ENCODE assay signal across 8 cellular contexts in the genomic region with DNA sequence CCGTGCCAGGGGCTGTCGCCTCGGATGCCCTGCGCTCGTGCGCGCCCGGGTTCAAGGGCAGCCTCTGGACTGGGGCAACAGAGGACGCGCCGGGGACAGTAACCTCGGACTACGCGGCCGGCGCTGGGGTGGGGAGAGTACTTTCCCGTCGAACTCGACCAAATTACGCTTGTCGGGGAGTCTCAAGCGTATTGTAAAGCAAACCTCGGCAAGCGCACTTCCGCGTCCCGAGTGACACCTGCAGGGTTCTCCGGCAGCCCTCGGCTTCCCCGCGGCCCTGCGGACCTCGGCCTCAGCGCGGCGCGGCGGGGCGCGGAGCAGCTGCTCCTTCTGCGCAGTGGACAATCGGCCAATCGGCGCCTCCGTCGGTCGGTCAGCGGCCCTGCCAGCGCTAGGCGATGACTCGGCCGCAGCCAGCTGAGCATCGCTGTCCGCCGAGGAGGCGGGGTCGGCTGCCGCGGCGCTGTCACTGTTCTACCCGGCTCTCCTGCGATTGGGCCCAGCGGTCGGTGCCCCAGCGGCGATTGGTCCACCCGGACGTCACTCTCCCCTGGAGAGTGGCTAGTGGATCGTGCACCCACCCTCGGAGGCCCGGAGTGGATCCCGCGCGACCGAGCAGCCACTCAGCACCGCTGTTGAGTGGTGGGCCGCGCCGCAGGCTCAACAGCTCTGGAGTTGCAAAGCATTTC. TPM values are rescaled to one million over a fixed set of nuclear protein-coding genes. Genes with fewer than 3 reads are reported as not detected.
DNase-seq lines count a peak whose midpoint lies in the region; ATAC-seq and TF ChIP-seq lines count a peak whose summit lies in the region.

A gene with protein sequence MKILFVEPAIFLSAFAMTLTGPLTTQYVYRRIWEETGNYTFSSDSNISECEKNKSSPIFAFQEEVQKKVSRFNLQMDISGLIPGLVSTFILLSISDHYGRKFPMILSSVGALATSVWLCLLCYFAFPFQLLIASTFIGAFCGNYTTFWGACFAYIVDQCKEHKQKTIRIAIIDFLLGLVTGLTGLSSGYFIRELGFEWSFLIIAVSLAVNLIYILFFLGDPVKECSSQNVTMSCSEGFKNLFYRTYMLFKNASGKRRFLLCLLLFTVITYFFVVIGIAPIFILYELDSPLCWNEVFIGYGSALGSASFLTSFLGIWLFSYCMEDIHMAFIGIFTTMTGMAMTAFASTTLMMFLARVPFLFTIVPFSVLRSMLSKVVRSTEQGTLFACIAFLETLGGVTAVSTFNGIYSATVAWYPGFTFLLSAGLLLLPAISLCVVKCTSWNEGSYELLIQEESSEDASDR (minus strand): TSS at position 433 of the 689 bp plus-strand sequence. CDS start 972 bp downstream, outside the sequence.

- H3K4me1 ChIP-seq in adrenal gland (replicated peaks in 1 of 2), result peaks cover 7 to 28% of the 10 kb centered on the region in 2 donors
- peaks cover 0 to 36% (median 29%) of the 10 kb centered on the region in 12 donors for H3K4me1 ChIP-seq in heart left ventricle
- H3K4me1 ChIP-seq in upper lobe of left lung, result peaks cover 20 to 30% (median 25%) of the 10 kb centered on the region in 4 donors

- no peak for TF ChIP-seq EP300 in upper lobe of left lung (IDR thresholded peaks at IDR 0.05)

- peak; percentile 98 for DNase-seq in GM12865 (ENCODE audit: low read depth)
- DNase-seq in NCI-H1092 (lab: John Stamatoyannopoulos, UW), result peak; percentile 94
- peak; percentile 92 to 99 (median 97) for DNase-seq in T-cell
- peak; percentile 99 to 100 (median 99) for DNase-seq in adrenal gland
- DNase-seq in heart left ventricle, result peak; percentile 99 to 100 (median 100)
- peak; percentile 100 for DNase-seq in posterior vena cava (ENCODE audit: low spot score)
- peak; percentile 98 to 100 for DNase-seq in upper lobe of left lung

- H3K27ac Mint-ChIP-seq in T-cell, result peak within 1 kb of the TSS; percentile 85 to 98

- ATAC-seq in HG02571 (IDR thresholded peaks at IDR 0.05; ENCODE audit: unreplicated experiment) (peak; percentile 99), T-cell (replicated peaks in 1 of 4) (peak; percentile 98 to 99 (median 98)), heart left ventricle (peak; percentile 98 to 99 (median 98)), upper lobe of left lung (ENCODE audit: low FRiP score in 2 of 2) (peak; percentile 99)

- intact Hi-C loops in adrenal gland (cut with DNase I), result loop anchor here in 1 of 2 donors (10.0 kb wide), 1 partner anchor 76 kb away; no protein-coding TSS in a partner anchor
- intact Hi-C loops in heart left ventricle (cut with DNase I), result loop anchor here in 6 of 10 donors (2.0 to 10.0 kb wide), 8 partner anchors 34 to 581 kb away; partner anchors contain the start of genes POMP (in 2 of the 6) and PAN3 (in 1 of the 6)
- intact Hi-C loops in posterior vena cava (cut with DNase I), result no loop called here

- H3K27me3 Mint-ChIP-seq in T-cell, result no peaks in the 10 kb centered on the region

- 0 to 1% (median 0%) methylated on average over 17 to 79 of the region's 79 CpGs for WGBS in adrenal gland, 4 donors
- WGBS in heart left ventricle, 4 donors, result 0 to 1% (median 1%) methylated on average over 41 to 79 of the region's 79 CpGs
- WGBS in upper lobe of left lung, 2 donors, result 0% methylated on average over 29 to 60 of the region's 79 CpGs

- no peaks in the 10 kb centered on the region for H3K9me3 ChIP-seq in adrenal gland (replicated peaks in 1 of 3)
- no peaks in the 10 kb centered on the region for H3K9me3 ChIP-seq in heart left ventricle
- no peaks in the 10 kb centered on the region for H3K9me3 ChIP-seq in upper lobe of left lung

- no peaks in the 10 kb centered on the region for H3K9me3 Mint-ChIP-seq in T-cell

- peak within 1 kb of the TSS; percentile 91 to 98 (median 97) for H3K4me3 Mint-ChIP-seq in T-cell

- no peaks in the 10 kb centered on the region for H3K36me3 ChIP-seq in adrenal gland (replicated peaks in 1 of 2)
- H3K36me3 ChIP-seq in heart left ventricle, result peaks cover 0 to 10% (median 0%) of the 10 kb centered on the region in 9 donors
- H3K36me3 ChIP-seq in upper lobe of left lung, result no peaks in the 10 kb centered on the region

- peak; percentile 17 for TF ChIP-seq CTCF in GM12865 (IDR thresholded peaks at IDR 0.05; ENCODE audit: insufficient read depth, low read depth, low read length, missing control alignments)
- TF ChIP-seq CTCF in adrenal gland (IDR thresholded peaks at IDR 0.05), result peak in 2 of 6 experiments; percentile 19 to 28
- peak in 5 of 12 donors; percentile 6 to 34 (median 20) for TF ChIP-seq CTCF in heart left ventricle (IDR thresholded peaks at IDR 0.05)
- TF ChIP-seq CTCF in upper lobe of left lung (IDR thresholded peaks at IDR 0.05), result peak in 3 of 6 experiments; percentile 41 to 60 (median 60)

- POLR2A ChIA-PET in T-cell (lab: Charles Lee), result interaction anchor here in 1 of 2 donors (0.6 kb wide), 1 partner anchor 226 kb away, joined by 3 read pairs; no protein-coding TSS in a partner anchor

- peaks cover 4% of the 10 kb centered on the region for H3K36me3 Mint-ChIP-seq in T-cell

- TF ChIP-seq POLR2A in adrenal gland (IDR thresholded peaks at IDR 0.05), result peak; percentile 79 to 90
- TF ChIP-seq POLR2A in heart left ventricle (IDR thresholded peaks at IDR 0.05), result peak; percentile 40 to 78
- peak in 3 of 4 donors; percentile 82 to 93 (median 83) for TF ChIP-seq POLR2A in upper lobe of left lung (IDR thresholded peaks at IDR 0.05)

- H3K4me3 ChIP-seq in GM12865 (ENCODE audit: low read depth, low read length) (peak within 1 kb of the TSS; percentile 81), adrenal gland (peak within 1 kb of the TSS in 3 of 4 donors; percentile 20 to 93 (median 49)), heart left ventricle (peak within 1 kb of the TSS; percentile 54 to 87 (median 77)), upper lobe of left lung (peak within 1 kb of the TSS; percentile 52 to 78 (median 66))

- peak within 1 kb of the TSS; percentile 77 to 100 (median 97) for H3K27ac ChIP-seq in adrenal gland
- peak within 1 kb of the TSS; percentile 87 to 100 (median 98) for H3K27ac ChIP-seq in heart left ventricle
- H3K27ac ChIP-seq in upper lobe of left lung, result peak within 1 kb of the TSS; percentile 95 to 99 (median 96)

- peaks cover 39 to 43% (median 40%) of the 10 kb centered on the region in 3 donors for H3K4me1 Mint-ChIP-seq in T-cell

- H3K27me3 ChIP-seq in adrenal gland (no peaks in the 10 kb centered on the region), heart left ventricle (no peaks in the 10 kb centered on the region), upper lobe of left lung (no peaks in the 10 kb centered on the region)

- CTCF ChIA-PET in T-cell (lab: Charles Lee), result interaction anchor here (0.5 to 1.4 kb wide), 4 partner anchors 26 to 727 kb away, joined by 3 to 5 read pairs (median 4); partner anchors contain the start of gene POMP (in 1 of the 2)

RNA-seq across cellular contexts. Expression of the gene that starts here (rescaled TPM):
- total RNA-seq in T-cell (10 to 100 TPM; 12.1 to 20.7 (median 18.2) TPM), adrenal gland (10 to 100 TPM; 13.9 to 54.9 (median 32.6) TPM), heart left ventricle (10 to 100 TPM; 11.5 to 18.1 (median 16.2) TPM), posterior vena cava (1 to 10 TPM; 6.9 to 7.1 TPM), upper lobe of left lung (10 to 100 TPM in 5 of 6 donors, 1 to 10 TPM in 1; 5.8 to 25.0 (median 14.6) TPM)
- polyA plus RNA-seq in adrenal gland (10 to 100 TPM; 10.1 to 36.1 (median 17.1) TPM), heart left ventricle (10 to 100 TPM; 11.1 to 17.0 TPM)

Comparison
In these comparisons a context has a peak if more than half of its experiments do, and no peak if none do; other contexts are left out.
1. Peak in every context shown above with its lines: DNase-seq, ATAC-seq, H3K4me3 ChIP-seq and H3K27ac ChIP-seq.
2. intact Hi-C loops: an anchor here in heart left ventricle (2.0 to 10.0 kb wide); none called in posterior vena cava.